ENCODE assay signal across 3 cellular contexts in genomic region chr10:47322300-47323061, GRCh38.
A peak's percentile ranks its signal among the peaks of the same experiment; 100 is the strongest.
TF ChIP-seq lines count a peak whose summit lies in the region.

GDF2 (plus strand) TSS chr10:47322454; CDS start chr10:47322669, 215 bp downstream.

TF ChIP-seq in liver, 16 proteins besides CTCF, POLR2A, EP300 and RAD21:
- peak; percentile 64 to 72 for TF ChIP-seq RXRA (IDR thresholded peaks at IDR 0.05)
- no peak for TF ChIP-seq YY1 (IDR thresholded peaks at IDR 0.05)
- TF ChIP-seq TAF1 (conservative IDR thresholded peaks at IDR 0.05): no peak
- no peak for TF ChIP-seq FOXA2 (IDR thresholded peaks at IDR 0.05)
- TF ChIP-seq SP1 (IDR thresholded peaks at IDR 0.05): peak; percentile 8
- TF ChIP-seq MAX (IDR thresholded peaks at IDR 0.05): no peak
- no peak for TF ChIP-seq ATF3 (IDR thresholded peaks at IDR 0.05)
- no peak for TF ChIP-seq JUND (IDR thresholded peaks at IDR 0.05)
- peak; percentile 49 for TF ChIP-seq NR2F2 (IDR thresholded peaks at IDR 0.05)
- no peak for TF ChIP-seq REST (IDR thresholded peaks at IDR 0.05)
- TF ChIP-seq HNF4G (IDR thresholded peaks at IDR 0.05): no peak
- TF ChIP-seq HNF4A (conservative IDR thresholded peaks at IDR 0.05): no peak
- TF ChIP-seq GABPA (IDR thresholded peaks at IDR 0.05 in 1 of 2, conservative IDR thresholded peaks at IDR 0.05 in 1 of 2): no peak
- TF ChIP-seq ZBTB33 (IDR thresholded peaks at IDR 0.05): no peak
- no peak for TF ChIP-seq FOXA1 (IDR thresholded peaks at IDR 0.05)
- no peak for TF ChIP-seq EGR1 (IDR thresholded peaks at IDR 0.05; ENCODE audit: low read depth in 2 of 2)

TF ChIP-seq in HepG2, 621 proteins besides CTCF, POLR2A, EP300 and RAD21:
- TF ChIP-seq ZNF207 (IDR thresholded peaks at IDR 0.05; ENCODE audit: borderline replicate concordance): no peak
- no peak for TF ChIP-seq ZFP37 (CRISPR knock-in tag; IDR thresholded peaks at IDR 0.05; ENCODE audit: borderline replicate concordance)
- no peak for TF ChIP-seq BHLHE40 (IDR thresholded peaks at IDR 0.05; ENCODE audit: low read length)
- TF ChIP-seq AGO1 (IDR thresholded peaks at IDR 0.05; ENCODE audit: low read depth, low read length, poor library complexity, severe bottlenecking): no peak
- TF ChIP-seq FOXK1 (CRISPR knock-in tag; IDR thresholded peaks at IDR 0.05; ENCODE audit: borderline replicate concordance, low read depth): no peak
- TF ChIP-seq ZNF138 (CRISPR knock-in tag; IDR thresholded peaks at IDR 0.05; ENCODE audit: low read depth): no peak
- no peak for TF ChIP-seq FLYWCH1 (CRISPR knock-in tag; IDR thresholded peaks at IDR 0.05)
- TF ChIP-seq TAF15 (IDR thresholded peaks at IDR 0.05; ENCODE audit: low read depth, low read length, poor library complexity, severe bottlenecking): no peak
- no peak for TF ChIP-seq GABPB1 (CRISPR knock-in tag; IDR thresholded peaks at IDR 0.05)
- TF ChIP-seq ZBTB38 (CRISPR knock-in tag; IDR thresholded peaks at IDR 0.05): no peak
- TF ChIP-seq ZNF275 (CRISPR knock-in tag; IDR thresholded peaks at IDR 0.05; ENCODE audit: borderline replicate concordance): no peak

TF ChIP-seq in K562, 482 proteins besides CTCF, POLR2A, EP300 and RAD21 (continues in another document):
- TF ChIP-seq ARID1B (IDR thresholded peaks at IDR 0.05): peak; percentile 93
- no peak for TF ChIP-seq EWSR1 (IDR thresholded peaks at IDR 0.05; ENCODE audit: borderline replicate concordance, low read depth, partially characterized antibody)
- peak; percentile 71; the same call in 1 of the 2 replicates for TF ChIP-seq CTBP1 (IDR thresholded peaks at IDR 0.05; ENCODE audit: borderline replicate concordance)
- no peak for TF ChIP-seq ZNF274 (IDR thresholded peaks at IDR 0.05; ENCODE audit: borderline replicate concordance, low read depth, low read length)
- TF ChIP-seq SMARCE1 (IDR thresholded peaks at IDR 0.05): peak; percentile 63
- peak; percentile 65 for TF ChIP-seq FOXM1 (IDR thresholded peaks at IDR 0.05; ENCODE audit: low read depth)
- no peak for TF ChIP-seq FOXM1 (CRISPR knock-in tag; IDR thresholded peaks at IDR 0.05; ENCODE audit: low read depth)
- no peak for TF ChIP-seq ZBTB5 (IDR thresholded peaks at IDR 0.05)
- TF ChIP-seq NFIC (IDR thresholded peaks at IDR 0.05): peak; percentile 72
- peak; percentile 58 to 88; a peak in 3 of 4 replicates for TF ChIP-seq UBTF (IDR thresholded peaks at IDR 0.05; ENCODE audit: borderline replicate concordance in 1 of 2, low read depth in 2 of 2, low read length in 2 of 2)
- TF ChIP-seq CREBBP (IDR thresholded peaks at IDR 0.05; ENCODE audit: low read depth, low read length): no peak
- TF ChIP-seq NBN (IDR thresholded peaks at IDR 0.05; ENCODE audit: low read depth): 0 out of 2 replicates have a peak, but pooled peaks have one; percentile 21
- peak; percentile 75 for TF ChIP-seq HMGN3 (IDR thresholded peaks at IDR 0.05; ENCODE audit: borderline replicate concordance, extremely low read depth, insufficient read length, low read depth, low read length)
- TF ChIP-seq PRDM10 (IDR thresholded peaks at IDR 0.05; ENCODE audit: partially characterized antibody): peak; percentile 30
- 0 out of 2 replicates have a peak, but pooled peaks have one; percentile 44 for TF ChIP-seq LEF1 (IDR thresholded peaks at IDR 0.05)
- TF ChIP-seq CBFA2T2 (conservative IDR thresholded peaks at IDR 0.05): peak; percentile 86
- peak; percentile 83 for TF ChIP-seq SOX6 (IDR thresholded peaks at IDR 0.05)
- TF ChIP-seq PML (IDR thresholded peaks at IDR 0.05; ENCODE audit: low read length): peak; percentile 50; the same call in 1 of the 2 replicates
- peak; percentile 68 for TF ChIP-seq BCOR (IDR thresholded peaks at IDR 0.05)
- TF ChIP-seq TEAD4 (IDR thresholded peaks at IDR 0.05; ENCODE audit: low read length): peak; percentile 86
- no peak for TF ChIP-seq TEAD4 (CRISPR knock-in tag; IDR thresholded peaks at IDR 0.05; ENCODE audit: borderline replicate concordance)
- TF ChIP-seq MNT (conservative IDR thresholded peaks at IDR 0.05): 0 out of 4 replicates have a peak, but pooled peaks of 1 of the 2 experiments have one; percentile 40
- peak; percentile 36; the same call in 1 of the 2 replicates for TF ChIP-seq ATF7 (IDR thresholded peaks at IDR 0.05)
- TF ChIP-seq USF1 (CRISPR knock-in tag; IDR thresholded peaks at IDR 0.05): no peak
- TF ChIP-seq ZFP36 (IDR thresholded peaks at IDR 0.05; ENCODE audit: low read depth, low read length, partially characterized antibody): peak; percentile 21
- TF ChIP-seq SMARCA4 (IDR thresholded peaks at IDR 0.05): peak; percentile 83
- no peak for TF ChIP-seq TAF1 (IDR thresholded peaks at IDR 0.05; ENCODE audit: control insufficient read depth, extremely low read depth, insufficient read depth, low read length, severe bottlenecking)
- TF ChIP-seq L3MBTL2 (IDR thresholded peaks at IDR 0.05): peak; percentile 78
- TF ChIP-seq ETV1 (tag; conservative IDR thresholded peaks at IDR 0.05; ENCODE audit: low read depth): peak; percentile 43
- TF ChIP-seq PBX2 (CRISPR knock-in tag; IDR thresholded peaks at IDR 0.05; ENCODE audit: low read depth): no peak
- no peak for TF ChIP-seq PBX2 (tag; conservative IDR thresholded peaks at IDR 0.05; ENCODE audit: low read depth)
- TF ChIP-seq MYC (IDR thresholded peaks at IDR 0.05; ENCODE audit: low read depth, low read length): peak; percentile 63; the same call in 1 of the 2 replicates
- no peak for TF ChIP-seq MYC (CRISPR knock-in tag; IDR thresholded peaks at IDR 0.05; ENCODE audit: borderline replicate concordance, low read depth)
- no peak for TF ChIP-seq ZNF75A (CRISPR knock-in tag; IDR thresholded peaks at IDR 0.05)
- peak in 1 of 2 experiments; percentile 88; a peak in 3 of 4 replicates for TF ChIP-seq RCOR1 (IDR thresholded peaks at IDR 0.05; ENCODE audit: borderline replicate concordance in 1 of 2, low read depth in 2 of 2, low read length in 2 of 2)
- TF ChIP-seq MLLT1 (IDR thresholded peaks at IDR 0.05): no peak
- peak; percentile 63; the same call in 1 of the 2 replicates for TF ChIP-seq SMAD4 (CRISPR knock-in tag; conservative IDR thresholded peaks at IDR 0.05)
- no peak for TF ChIP-seq ZNF583 (CRISPR knock-in tag; IDR thresholded peaks at IDR 0.05)
- no peak for TF ChIP-seq ZNF282 (CRISPR knock-in tag; IDR thresholded peaks at IDR 0.05)
- 0 out of 4 replicates have a peak, but pooled peaks of 1 of the 2 experiments have one; percentile 16 for TF ChIP-seq NRF1 (conservative IDR thresholded peaks at IDR 0.05 in 1 of 2, IDR thresholded peaks at IDR 0.05 in 1 of 2)
- TF ChIP-seq ETV6 (IDR thresholded peaks at IDR 0.05; ENCODE audit: borderline replicate concordance in 1 of 2, low read depth in 2 of 2, low read length in 1 of 2): no peak
- no peak for TF ChIP-seq ETV6 (CRISPR knock-in tag; IDR thresholded peaks at IDR 0.05; ENCODE audit: borderline replicate concordance)
- TF ChIP-seq ZNF217 (CRISPR knock-in tag; IDR thresholded peaks at IDR 0.05): no peak
- peak; percentile 59; the same call in 1 of the 2 replicates for TF ChIP-seq ZNF766 (CRISPR knock-in tag; conservative IDR thresholded peaks at IDR 0.05)
- TF ChIP-seq ZNF212 (CRISPR knock-in tag; IDR thresholded peaks at IDR 0.05): no peak
